Comparison of ENCODE assay signal across 1 cellular context in genomic region chr9:111041902-111042301, GRCh38.
TF ChIP-seq lines count a peak whose summit lies in the region.

No MANE protein-coding gene starts in this region.

TF ChIP-seq in SK-N-SH, 30 proteins besides CTCF, POLR2A, EP300 and RAD21 (continued from another document):
- TF ChIP-seq TAF1 (IDR thresholded peaks at IDR 0.05; ENCODE audit: borderline replicate concordance, low read depth, low read length): no peak
- no peak for TF ChIP-seq TCF12 (IDR thresholded peaks at IDR 0.05)
- no peak for TF ChIP-seq FOXM1 (IDR thresholded peaks at IDR 0.05; ENCODE audit: low read depth)
- no peak for TF ChIP-seq TEAD4 (IDR thresholded peaks at IDR 0.05; ENCODE audit: borderline replicate concordance, insufficient read depth)
- no peak for TF ChIP-seq USF2 (IDR thresholded peaks at IDR 0.05; ENCODE audit: borderline replicate concordance, low read depth, low read length)
- no peak for TF ChIP-seq NFIC (IDR thresholded peaks at IDR 0.05; ENCODE audit: borderline replicate concordance)
- TF ChIP-seq MXI1 (IDR thresholded peaks at IDR 0.05; ENCODE audit: low read depth, low read length): no peak
- TF ChIP-seq FOSL2 (IDR thresholded peaks at IDR 0.05; ENCODE audit: borderline replicate concordance, low read depth): no peak
- no peak for TF ChIP-seq YY1 (IDR thresholded peaks at IDR 0.05; ENCODE audit: low read depth)
